In the genomic region with DNA sequence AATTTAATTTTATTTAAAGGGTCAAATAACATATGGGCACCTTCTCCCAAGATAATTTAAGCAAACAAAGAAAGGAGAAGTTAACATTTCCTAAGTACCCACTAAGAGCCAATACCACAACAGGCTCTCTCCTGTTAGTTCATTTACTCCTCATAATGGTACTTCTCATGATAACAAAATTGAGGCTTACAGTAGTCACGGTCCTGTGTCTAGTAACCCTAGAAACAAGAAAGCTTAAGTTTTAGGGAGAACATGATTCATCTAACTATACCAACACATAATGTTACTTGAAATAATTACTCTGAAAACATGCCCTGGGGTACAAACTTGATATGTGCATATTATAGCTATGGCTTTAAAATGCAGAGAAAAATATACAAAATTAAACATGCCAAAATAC, we compare ENCODE assay signal across 23 cellular contexts. TPM values are rescaled to one million over a fixed set of nuclear protein-coding genes. Genes with fewer than 3 reads are reported as not detected.
DNase-seq lines count a peak whose midpoint lies in the region; ATAC-seq, FAIRE-seq and TF ChIP-seq lines count a peak whose summit lies in the region.
"Had no signal": no experiment of that assay in that cellular context is flagged by ENCODE, and none has a peak within 500 bp of the region (broad histone marks: within the 10 kb centered on the region; RNA-seq: fewer than 3 reads in every experiment).

No MANE protein-coding gene starts in this region.

- DNase-seq in EL (peak; percentile 4), M059J (ENCODE audit: low read depth) (peak; percentile 31), astrocyte (ENCODE audit: low read depth) (no peak), gastrocnemius medialis (no peak), left ventricle myocardium inferior (no peak), GM12891 (ENCODE audit: insufficient read length, low spot score) (no peak)
- DNase-seq in activated CD4-positive, alpha-beta T cell treated with anti-CD3 and anti-CD28 coated beads for 4 hours = no peak
- DNase-seq: activated CD4-positive, alpha-beta T cell treated with anti-CD3 and anti-CD28 coated beads, Interleukin-2, amount 50 U/mL, for 48 hours; activated CD4-positive, CD25-positive, alpha-beta regulatory T cell; activated CD8-positive, alpha-beta memory T cell treated with anti-CD3 and anti-CD28 coated beads, Interleukin-2, amount 50 U/mL, for 4 hours; activated naive CD8-positive, alpha-beta T cell treated with anti-CD3 and anti-CD28 coated beads for 36 hours; CD4-positive, alpha-beta T cell; dorsolateral prefrontal cortex; heart right ventricle; left colon; MM.1S; naive thymus-derived CD4-positive, alpha-beta T cell; NCI-H526 treated with DMSO at 0.1 percent for 48 hours; occipital lobe; stimulated activated naive CD8-positive, alpha-beta T cell treated with anti-CD3 and anti-CD28 coated beads, Interleukin-15, Interleukin-2, amounts not matched to agents 100 U/mL and 50 U/mL, for 24 hours; T1000; thyroid gland had no signal

- peaks cover 22% of the 10 kb centered on the region for H3K4me1 ChIP-seq in astrocyte (ENCODE audit: insufficient read depth, low read length)
- peaks cover 44% of the 10 kb centered on the region in 2 donors for H3K4me1 ChIP-seq in gastrocnemius medialis
- peaks cover 48% of the 10 kb centered on the region for H3K4me1 ChIP-seq in left ventricle myocardium inferior

- H4K20me1 ChIP-seq in astrocyte (ENCODE audit: insufficient read depth, low read length) = peaks cover 51% of the 10 kb centered on the region

- H3K27me3 ChIP-seq in astrocyte (ENCODE audit: insufficient read depth, low read length) (no peaks in the 10 kb centered on the region), gastrocnemius medialis (no peaks in the 10 kb centered on the region), left ventricle myocardium inferior (ENCODE audit: low read depth) (no peaks in the 10 kb centered on the region)
- H3K27me3 ChIP-seq: dorsolateral prefrontal cortex, heart right ventricle, thyroid gland had no signal

- ATAC-seq in gastrocnemius medialis = no peak
- ATAC-seq: heart right ventricle; left colon; naive thymus-derived CD4-positive, alpha-beta T cell; stimulated activated naive CD8-positive, alpha-beta T cell treated with anti-CD3 and anti-CD28 coated beads, Interleukin-15, Interleukin-2, amounts not matched to agents 100 U/mL and 50 U/mL, for 24 hours had no signal

- H3K4me3 ChIP-seq in astrocyte (ENCODE audit: insufficient read depth, low read depth, low read length) (no peak overlapping the region), gastrocnemius medialis (no peak overlapping the region), left ventricle myocardium inferior (no peak overlapping the region)
- H3K4me3 ChIP-seq: dorsolateral prefrontal cortex, heart right ventricle, thyroid gland had no signal

- H3K9me3 ChIP-seq in astrocyte (ENCODE audit: insufficient read depth, low read depth, low read length) = no peaks in the 10 kb centered on the region
- no peaks in the 10 kb centered on the region for H3K9me3 ChIP-seq in gastrocnemius medialis
- no peaks in the 10 kb centered on the region for H3K9me3 ChIP-seq in left ventricle myocardium inferior (replicated peaks)
- H3K9me3 ChIP-seq: heart right ventricle, thyroid gland had no signal

- no peaks in the 10 kb centered on the region for H3K9me3 Mint-ChIP-seq in astrocyte (ENCODE audit: unreplicated experiment)
- H3K9me3 Mint-ChIP-seq: activated naive CD8-positive, alpha-beta T cell treated with anti-CD3 and anti-CD28 coated beads for 36 hours; activated T-helper 2 cell treated with anti-CD3 and anti-CD28 coated beads, Interferon-gamma antibody, Interleukin-2, Interleukin-4, amounts not matched to agents 10 μg/mL and 5 μg/mL and 100 μg/mL, durations not matched to agents 14 hours and 24 hours and 36 hours; CD4-positive, alpha-beta T cell; naive thymus-derived CD4-positive, alpha-beta T cell had no signal

- TF ChIP-seq POLR2A in gastrocnemius medialis (IDR thresholded peaks at IDR 0.05) = no peak
- no peak for TF ChIP-seq POLR2A in GM12891 (IDR thresholded peaks at IDR 0.05; ENCODE audit: low read depth, low read length)

- H3K27me3 Mint-ChIP-seq in astrocyte (ENCODE audit: low read depth, unreplicated experiment) = no peaks in the 10 kb centered on the region
- H3K27me3 Mint-ChIP-seq: activated naive CD8-positive, alpha-beta T cell treated with anti-CD3 and anti-CD28 coated beads for 36 hours; CD4-positive, alpha-beta T cell; naive thymus-derived CD4-positive, alpha-beta T cell had no signal

- H3K4me2 ChIP-seq in astrocyte (ENCODE audit: low read length) = no peak overlapping the region

- H3K27ac ChIP-seq in astrocyte (ENCODE audit: low read depth, low read length) (no peak overlapping the region), gastrocnemius medialis (peak overlapping the region; percentile 88 to 92 (median 90)), left ventricle myocardium inferior (replicated peaks) (no peak overlapping the region)
- H3K27ac ChIP-seq: thyroid gland had no signal

- H3K79me2 ChIP-seq in astrocyte (ENCODE audit: insufficient read depth, low read length) = peaks cover 71% of the 10 kb centered on the region

- in situ Hi-C loops in gastrocnemius medialis (cut with MboI; ENCODE audit: low sequenced_read_pairs in 4 of 4) = loop anchor here in 1 of 4 donors (25.0 kb wide), 1 partner anchor 444 kb away; no protein-coding TSS in a partner anchor

- H3K27ac Mint-ChIP-seq in astrocyte (ENCODE audit: unreplicated experiment) = peak overlapping the region; percentile 35
- H3K27ac Mint-ChIP-seq: activated naive CD8-positive, alpha-beta T cell treated with anti-CD3 and anti-CD28 coated beads for 36 hours; activated T-helper 2 cell treated with anti-CD3 and anti-CD28 coated beads, Interferon-gamma antibody, Interleukin-2, Interleukin-4, amounts not matched to agents 10 μg/mL and 5 μg/mL and 100 μg/mL, durations not matched to agents 14 hours and 24 hours and 36 hours; CD4-positive, alpha-beta T cell had no signal

- H3K4me1 Mint-ChIP-seq in astrocyte (ENCODE audit: low read depth, unreplicated experiment) = peaks cover 55% of the 10 kb centered on the region

- no peak overlapping the region for H3K9ac ChIP-seq in astrocyte (ENCODE audit: low read length)

- H3K4me3 Mint-ChIP-seq in astrocyte (ENCODE audit: unreplicated experiment) = no peak overlapping the region
- H3K4me3 Mint-ChIP-seq: activated naive CD8-positive, alpha-beta T cell treated with anti-CD3 and anti-CD28 coated beads for 36 hours; CD4-positive, alpha-beta T cell; naive thymus-derived CD4-positive, alpha-beta T cell had no signal

- peaks cover 41% of the 10 kb centered on the region for H3K36me3 ChIP-seq in astrocyte (ENCODE audit: insufficient read depth, low read length)
- peaks cover 5 to 43% of the 10 kb centered on the region in 2 donors for H3K36me3 ChIP-seq in gastrocnemius medialis
- H3K36me3 ChIP-seq in left ventricle myocardium inferior = peaks cover 39% of the 10 kb centered on the region

- peaks cover 17% of the 10 kb centered on the region for H3K36me3 Mint-ChIP-seq in astrocyte (ENCODE audit: low read depth, unreplicated experiment)

- FAIRE-seq in astrocyte (lab: Jason Lieb, UNC) (no peak), GM12891 (lab: Jason Lieb, UNC) (no peak)

- no peak for TF ChIP-seq CTCF in astrocyte (IDR thresholded peaks at IDR 0.05; ENCODE audit: insufficient read depth, low read depth, low read length)
- no peak for TF ChIP-seq CTCF in gastrocnemius medialis (IDR thresholded peaks at IDR 0.05 in 4 of 5, conservative IDR thresholded peaks at IDR 0.05 in 1 of 5)
- TF ChIP-seq CTCF in left ventricle myocardium inferior (IDR thresholded peaks at IDR 0.05; ENCODE audit: borderline replicate concordance) = no peak

- intact Hi-C loops in gastrocnemius medialis (cut with DNase I; ENCODE audit: low total_unique reads) = no loop called here
- intact Hi-C loops in left ventricle myocardium inferior (cut with micrococcal nuclease) = no loop called here

- no peak overlapping the region for H2AFZ ChIP-seq in astrocyte (ENCODE audit: low read depth, low read length)

TF ChIP-seq in GM12891, 5 proteins besides CTCF, POLR2A, EP300 and RAD21:
- no peak for TF ChIP-seq SPI1 (IDR thresholded peaks at IDR 0.05; ENCODE audit: low read depth, low read length)
- TF ChIP-seq PAX5 (IDR thresholded peaks at IDR 0.05; ENCODE audit: insufficient read depth, low read length, severe bottlenecking) = no peak
- TF ChIP-seq POU2F2 (IDR thresholded peaks at IDR 0.05; ENCODE audit: low read depth, low read length) = no peak
- TF ChIP-seq TAF1 (IDR thresholded peaks at IDR 0.05; ENCODE audit: low read depth, low read length) = no peak
- no peak for TF ChIP-seq POLR2AphosphoS5 (IDR thresholded peaks at IDR 0.05; ENCODE audit: low read depth, low read length)

RNA-seq across cellular contexts. Expression of gene IWS1, which starts 19.8 kb away (rescaled TPM):
- 31.8 and 43.4 TPM in 2 replicates for total RNA-seq in M059J (2014; rRNA removed; shearing (Covaris generic))
- total RNA-seq in astrocyte = 51.6 and 56.2 TPM in 2 replicates
- 10 to 100 TPM; 50.5 to 77.0 (median 65.3) TPM for total RNA-seq in gastrocnemius medialis
- total RNA-seq in left ventricle myocardium inferior = 59.8 TPM
- 34.0 TPM for polyA plus RNA-seq in GM12891 (2012; ENCODE audit: low read depth, missing spikeins)

RNA-seq across cellular contexts. Expression of gene MYO7B, which starts 29.0 kb away (rescaled TPM):
- total RNA-seq in M059J (2014; rRNA removed; shearing (Covaris generic)) = 5.8 and 10.9 TPM in 2 replicates
- total RNA-seq in astrocyte (0.34 and 0.77 TPM in 2 replicates), gastrocnemius medialis (under 1 TPM in 3 of 4 donors, not detected in 1; 0.07 to 0.83 (median 0.51) TPM), left ventricle myocardium inferior (0.44 TPM)
- polyA plus RNA-seq in GM12891 (2012; ENCODE audit: low read depth, missing spikeins) = 5.1 TPM
- total RNA-seq: occipital lobe had no signal
- polyA plus RNA-seq: naive thymus-derived CD4-positive, alpha-beta T cell had no signal

Comparison
In these comparisons a context has a peak if more than half of its experiments do, and no peak if none do; other contexts are left out.
1. DNase-seq: peak in EL (single experiment) and M059J (single experiment); none in astrocyte (single experiment), gastrocnemius medialis (0 of 2), left ventricle myocardium inferior (single experiment), GM12891 (single experiment) and activated CD4-positive, alpha-beta T cell treated with anti-CD3 and anti-CD28 coated beads for 4 hours (0 of 2).
2. H3K27ac ChIP-seq: peak in gastrocnemius medialis (4 of 4); none in astrocyte (single experiment) and left ventricle myocardium inferior (single experiment).